ENCODE assay signal across 1 cellular context in the genomic region with DNA sequence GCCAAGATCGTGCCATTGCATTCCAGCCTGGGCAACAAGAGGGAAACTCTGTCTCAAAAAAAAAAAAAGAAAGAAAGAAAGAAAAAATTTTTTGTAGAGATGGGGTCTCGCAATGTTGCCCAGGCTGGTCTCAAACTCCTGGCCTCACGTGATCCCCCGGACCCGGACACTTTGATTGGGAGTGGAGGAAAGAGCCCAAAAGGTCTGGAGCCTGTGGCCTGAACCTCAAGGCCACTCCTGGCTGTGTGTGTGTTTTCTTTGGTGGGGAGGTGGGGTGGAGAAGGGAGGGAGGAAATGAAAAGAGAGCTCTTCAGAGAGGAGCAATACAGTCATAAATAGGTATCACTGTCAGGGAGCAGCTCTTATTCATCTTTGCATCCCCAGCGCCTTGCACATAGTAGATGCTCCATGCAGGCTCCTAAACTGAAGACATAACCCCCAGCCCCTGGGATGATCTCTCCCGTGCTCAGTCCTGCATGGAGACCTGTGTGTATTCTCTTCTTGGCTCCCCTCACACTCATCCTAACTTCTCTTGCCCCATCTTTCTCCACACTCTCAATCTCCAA.
TF ChIP-seq lines count a peak whose summit lies in the region.

No MANE protein-coding gene starts in this region.

TF ChIP-seq in HepG2, 621 proteins besides CTCF, POLR2A, EP300 and RAD21 (continued from another document):
- TF ChIP-seq ZNF710 (CRISPR knock-in tag; IDR thresholded peaks at IDR 0.05; ENCODE audit: borderline replicate concordance): peak; percentile 83; the same call in 1 of the 2 replicates
- TF ChIP-seq, protein P1, sequence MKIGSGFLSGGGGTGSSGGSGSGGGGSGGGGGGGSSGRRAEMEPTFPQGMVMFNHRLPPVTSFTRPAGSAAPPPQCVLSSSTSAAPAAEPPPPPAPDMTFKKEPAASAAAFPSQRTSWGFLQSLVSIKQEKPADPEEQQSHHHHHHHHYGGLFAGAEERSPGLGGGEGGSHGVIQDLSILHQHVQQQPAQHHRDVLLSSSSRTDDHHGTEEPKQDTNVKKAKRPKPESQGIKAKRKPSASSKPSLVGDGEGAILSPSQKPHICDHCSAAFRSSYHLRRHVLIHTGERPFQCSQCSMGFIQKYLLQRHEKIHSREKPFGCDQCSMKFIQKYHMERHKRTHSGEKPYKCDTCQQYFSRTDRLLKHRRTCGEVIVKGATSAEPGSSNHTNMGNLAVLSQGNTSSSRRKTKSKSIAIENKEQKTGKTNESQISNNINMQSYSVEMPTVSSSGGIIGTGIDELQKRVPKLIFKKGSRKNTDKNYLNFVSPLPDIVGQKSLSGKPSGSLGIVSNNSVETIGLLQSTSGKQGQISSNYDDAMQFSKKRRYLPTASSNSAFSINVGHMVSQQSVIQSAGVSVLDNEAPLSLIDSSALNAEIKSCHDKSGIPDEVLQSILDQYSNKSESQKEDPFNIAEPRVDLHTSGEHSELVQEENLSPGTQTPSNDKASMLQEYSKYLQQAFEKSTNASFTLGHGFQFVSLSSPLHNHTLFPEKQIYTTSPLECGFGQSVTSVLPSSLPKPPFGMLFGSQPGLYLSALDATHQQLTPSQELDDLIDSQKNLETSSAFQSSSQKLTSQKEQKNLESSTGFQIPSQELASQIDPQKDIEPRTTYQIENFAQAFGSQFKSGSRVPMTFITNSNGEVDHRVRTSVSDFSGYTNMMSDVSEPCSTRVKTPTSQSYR (CRISPR knock-in tag; IDR thresholded peaks at IDR 0.05; ENCODE audit: borderline replicate concordance): no peak
- TF ChIP-seq FLYWCH1 (CRISPR knock-in tag; IDR thresholded peaks at IDR 0.05): no peak
- peak; percentile 53 for TF ChIP-seq HNRNPK (IDR thresholded peaks at IDR 0.05; ENCODE audit: low read depth, low read length, poor library complexity, severe bottlenecking)
- no peak for TF ChIP-seq RXRA (CRISPR knock-in tag; IDR thresholded peaks at IDR 0.05)
- TF ChIP-seq ZFP36L1 (CRISPR knock-in tag; IDR thresholded peaks at IDR 0.05): no peak
- TF ChIP-seq ZFP36L2 (CRISPR knock-in tag; IDR thresholded peaks at IDR 0.05): no peak
- TF ChIP-seq RBFOX2 (IDR thresholded peaks at IDR 0.05; ENCODE audit: low read depth, low read length): no peak
- no peak for TF ChIP-seq ZNF749 (CRISPR knock-in tag; IDR thresholded peaks at IDR 0.05; ENCODE audit: borderline replicate concordance)
- TF ChIP-seq SATB2 (CRISPR knock-in tag; IDR thresholded peaks at IDR 0.05): no peak
- 0 out of 2 replicates have a peak, but pooled peaks have one; percentile 18 for TF ChIP-seq ZBTB37 (CRISPR knock-in tag; IDR thresholded peaks at IDR 0.05)
- TF ChIP-seq ZNF10 (CRISPR knock-in tag; IDR thresholded peaks at IDR 0.05; ENCODE audit: borderline replicate concordance, low read depth): no peak
- TF ChIP-seq ARID5B (CRISPR knock-in tag; IDR thresholded peaks at IDR 0.05): peak; percentile 65; the same call in 1 of the 2 replicates
- TF ChIP-seq KDM3A (CRISPR knock-in tag; IDR thresholded peaks at IDR 0.05; ENCODE audit: low read depth): no peak
- TF ChIP-seq ZBTB49 (CRISPR knock-in tag; IDR thresholded peaks at IDR 0.05; ENCODE audit: borderline replicate concordance): no peak
- TF ChIP-seq ZNF121 (CRISPR knock-in tag; IDR thresholded peaks at IDR 0.05): peak; percentile 87
- TF ChIP-seq JARID2 (CRISPR knock-in tag; IDR thresholded peaks at IDR 0.05; ENCODE audit: insufficient replicate concordance): no peak
- no peak for TF ChIP-seq RNF2 (conservative IDR thresholded peaks at IDR 0.05; ENCODE audit: low read depth)
- no peak for TF ChIP-seq ZMYM2 (CRISPR knock-in tag; IDR thresholded peaks at IDR 0.05)
- no peak for TF ChIP-seq BCLAF1 (IDR thresholded peaks at IDR 0.05)
- TF ChIP-seq, protein P2, sequence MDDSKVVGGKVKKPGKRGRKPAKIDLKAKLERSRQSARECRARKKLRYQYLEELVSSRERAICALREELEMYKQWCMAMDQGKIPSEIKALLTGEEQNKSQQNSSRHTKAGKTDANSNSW (CRISPR knock-in tag; IDR thresholded peaks at IDR 0.05; ENCODE audit: borderline replicate concordance): no peak
